ENCODE assay signal across 1 cellular context in genomic region chr5:96743065-96743768, GRCh38.
TF ChIP-seq lines count a peak whose summit lies in the region.

No MANE protein-coding gene starts in this region.

TF ChIP-seq in K562, 482 proteins besides CTCF, POLR2A, EP300 and RAD21 (continued from another document and continues in another):
- no peak for TF ChIP-seq CHD7 (IDR thresholded peaks at IDR 0.05; ENCODE audit: low read depth, low read length)
- TF ChIP-seq ARID1B (IDR thresholded peaks at IDR 0.05), result peak; percentile 53
- TF ChIP-seq ZNF707 (CRISPR knock-in tag; conservative IDR thresholded peaks at IDR 0.05), result no peak
- no peak for TF ChIP-seq IRF9 (tag; IDR thresholded peaks at IDR 0.05)
- TF ChIP-seq GABPA (tag; conservative IDR thresholded peaks at IDR 0.05; ENCODE audit: low read depth), result peak; percentile 66
- no peak for TF ChIP-seq MCM5 (IDR thresholded peaks at IDR 0.05; ENCODE audit: low read depth)
- TF ChIP-seq NR2C2 (CRISPR knock-in tag; IDR thresholded peaks at IDR 0.05), result no peak
- no peak for TF ChIP-seq NR2C2 (tag; IDR thresholded peaks at IDR 0.05)
- TF ChIP-seq CBX3 (IDR thresholded peaks at IDR 0.05; ENCODE audit: borderline replicate concordance in 1 of 2, low read length in 2 of 2), result peak in 1 of 2 experiments; percentile 37; a peak in 1 of 3 replicates
- TF ChIP-seq CBX1 (IDR thresholded peaks at IDR 0.05; ENCODE audit: low read depth), result no peak
- peak; percentile 74; the same call in 1 of the 2 replicates for TF ChIP-seq ZNF589 (CRISPR knock-in tag; IDR thresholded peaks at IDR 0.05; ENCODE audit: low read depth)
- TF ChIP-seq GMEB1 (CRISPR knock-in tag; IDR thresholded peaks at IDR 0.05), result no peak
- no peak for TF ChIP-seq NUFIP1 (IDR thresholded peaks at IDR 0.05; ENCODE audit: partially characterized antibody)
- TF ChIP-seq PHF8 (IDR thresholded peaks at IDR 0.05; ENCODE audit: borderline replicate concordance, low read length), result peak; percentile 17; the same call in 1 of the 2 replicates
- no peak for TF ChIP-seq ELK3 (CRISPR knock-in tag; IDR thresholded peaks at IDR 0.05)
- 0 out of 4 replicates have a peak, but pooled peaks of 1 of the 2 experiments have one; percentile 36 for TF ChIP-seq MAZ (CRISPR knock-in tag; conservative IDR thresholded peaks at IDR 0.05 in 1 of 2, IDR thresholded peaks at IDR 0.05 in 1 of 2)
- no peak for TF ChIP-seq MEF2A (IDR thresholded peaks at IDR 0.05; ENCODE audit: control insufficient read depth, low read depth, low read length)
- no peak for TF ChIP-seq ZBTB34 (CRISPR knock-in tag; IDR thresholded peaks at IDR 0.05)
- no peak for TF ChIP-seq KLF10 (CRISPR knock-in tag; IDR thresholded peaks at IDR 0.05)
- TF ChIP-seq IRF1 (CRISPR knock-in tag; IDR thresholded peaks at IDR 0.05; ENCODE audit: borderline replicate concordance), result no peak
- TF ChIP-seq CXXC5 (CRISPR knock-in tag; IDR thresholded peaks at IDR 0.05), result 0 out of 2 replicates have a peak, but pooled peaks have one; percentile 24
- no peak for TF ChIP-seq ZFP36 (IDR thresholded peaks at IDR 0.05; ENCODE audit: low read depth, low read length, partially characterized antibody)
- no peak for TF ChIP-seq SIN3A (IDR thresholded peaks at IDR 0.05; ENCODE audit: borderline replicate concordance in 2 of 2, control insufficient read depth in 1 of 2, low read depth in 2 of 2, low read length in 2 of 2)
- TF ChIP-seq SMARCA5 (IDR thresholded peaks at IDR 0.05), result no peak
- TF ChIP-seq MAFG (tag; conservative IDR thresholded peaks at IDR 0.05), result 0 out of 2 replicates have a peak, but pooled peaks have one; percentile 4
- TF ChIP-seq FOXO4 (CRISPR knock-in tag; IDR thresholded peaks at IDR 0.05), result no peak
- TF ChIP-seq ETV1 (tag; conservative IDR thresholded peaks at IDR 0.05; ENCODE audit: low read depth), result peak; percentile 82
- no peak for TF ChIP-seq ATF1 (CRISPR knock-in tag; IDR thresholded peaks at IDR 0.05)
- peak; percentile 55 for TF ChIP-seq ATF1 (tag; IDR thresholded peaks at IDR 0.05)
- TF ChIP-seq DPF2 (IDR thresholded peaks at IDR 0.05), result peak; percentile 59
- TF ChIP-seq ZNF140 (CRISPR knock-in tag; IDR thresholded peaks at IDR 0.05), result no peak
- peak; percentile 62 for TF ChIP-seq PKNOX1 (IDR thresholded peaks at IDR 0.05)
- no peak for TF ChIP-seq REST (CRISPR knock-in tag; IDR thresholded peaks at IDR 0.05; ENCODE audit: low read depth)
- peak; percentile 96 for TF ChIP-seq JUND (IDR thresholded peaks at IDR 0.05; ENCODE audit: borderline replicate concordance, low read depth, low read length)
- TF ChIP-seq JUND (tag; IDR thresholded peaks at IDR 0.05; ENCODE audit: borderline replicate concordance, low read depth, low read length), result peak; percentile 89; the same call in 2 of the 3 replicates
